ENCODE assay signal across 18 cellular contexts in the genomic region with DNA sequence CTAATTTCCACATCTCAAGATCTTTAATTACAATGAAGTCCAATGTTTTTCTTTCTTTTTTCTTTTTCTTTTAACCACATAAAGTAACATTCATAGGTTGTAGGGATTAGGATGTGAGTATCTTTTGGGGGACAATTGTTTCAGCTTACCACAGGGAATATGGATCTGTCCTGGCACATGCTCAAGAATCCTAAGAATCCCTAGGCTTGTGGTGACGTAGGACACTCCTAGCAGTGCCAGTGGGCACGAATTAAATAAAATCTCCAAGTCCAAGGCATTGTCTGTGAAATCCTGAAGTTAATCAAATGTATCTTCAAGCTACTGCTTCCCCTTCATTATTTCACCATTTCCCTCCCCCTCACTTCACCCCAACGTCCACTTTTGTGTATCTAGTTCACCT.
"Had no signal": no experiment of that assay in that cellular context is flagged by ENCODE, and none has a peak within 500 bp of the region (broad histone marks: within the 10 kb centered on the region; RNA-seq: fewer than 3 reads in every experiment).

No MANE protein-coding gene starts in this region.

- H3K27ac Mint-ChIP-seq: activated B cell treated with CpG ODN at 0.5 μM for 24 hours; activated naive CD4-positive, alpha-beta T cell treated with anti-CD3 and anti-CD28 coated beads for 36 hours; activated T-helper 17 cell treated with anti-CD3 and anti-CD28 coated beads, Interleukin-2, amount 50 U/mL, for 72 hours; effector memory CD8-positive, alpha-beta T cell; natural killer cell treated with Interleukin-12 subunit alpha and Interleukin-12 subunit beta and Interleukin-15 and Interleukin-18, amount 100 ng/mL, for 72 hours; stimulated activated naive CD8-positive, alpha-beta T cell treated with anti-CD3 and anti-CD28 coated beads, Interleukin-15, Interleukin-2, amounts not matched to agents 100 ng/mL and 50 ng/mL, for 24 hours had no signal

- H3K27me3 Mint-ChIP-seq: activated B cell treated with CpG ODN at 0.5 μM for 24 hours; activated T-helper 17 cell treated with anti-CD3 and anti-CD28 coated beads, Interleukin-2, amount 50 U/mL, for 72 hours; effector memory CD8-positive, alpha-beta T cell; stimulated activated naive CD8-positive, alpha-beta T cell treated with anti-CD3 and anti-CD28 coated beads, Interleukin-15, Interleukin-2, amounts not matched to agents 100 ng/mL and 50 ng/mL, for 24 hours had no signal

- FAIRE-seq: TTC549 had no signal

- H3K9me3 ChIP-seq: mucosa of descending colon, psoas muscle, thoracic aorta had no signal

- ATAC-seq: activated T-helper 17 cell treated with anti-CD3 and anti-CD28 coated beads, Interleukin-2, amount 50 U/mL, for 72 hours; effector memory CD8-positive, alpha-beta T cell; left lobe of liver; mucosa of descending colon; natural killer cell treated with Interleukin-12 subunit alpha and Interleukin-12 subunit beta and Interleukin-15 and Interleukin-18, amount 100 ng/mL, for 72 hours; psoas muscle had no signal

- H3K4me3 ChIP-seq: coronary artery, mucosa of descending colon, psoas muscle, thoracic aorta had no signal

- H3K27ac ChIP-seq: coronary artery, epithelial cell of prostate, psoas muscle, thoracic aorta had no signal

- H3K4me3 Mint-ChIP-seq: activated B cell treated with CpG ODN at 0.5 μM for 24 hours; activated naive CD4-positive, alpha-beta T cell treated with anti-CD3 and anti-CD28 coated beads for 36 hours; activated T-helper 17 cell treated with anti-CD3 and anti-CD28 coated beads, Interleukin-2, amount 50 U/mL, for 72 hours; effector memory CD8-positive, alpha-beta T cell; natural killer cell treated with Interleukin-12 subunit alpha and Interleukin-12 subunit beta and Interleukin-15 and Interleukin-18, amount 100 ng/mL, for 72 hours; stimulated activated naive CD8-positive, alpha-beta T cell treated with anti-CD3 and anti-CD28 coated beads, Interleukin-15, Interleukin-2, amounts not matched to agents 100 ng/mL and 50 ng/mL, for 24 hours had no signal

- H3K36me3 Mint-ChIP-seq: natural killer cell treated with Interleukin-12 subunit alpha and Interleukin-12 subunit beta and Interleukin-15 and Interleukin-18, amount 100 ng/mL, for 72 hours had no signal

- H3K9me3 Mint-ChIP-seq: activated B cell treated with CpG ODN at 0.5 μM for 24 hours; activated naive CD4-positive, alpha-beta T cell treated with anti-CD3 and anti-CD28 coated beads for 36 hours; activated T-helper 17 cell treated with anti-CD3 and anti-CD28 coated beads, Interleukin-2, amount 50 U/mL, for 72 hours; effector memory CD8-positive, alpha-beta T cell; natural killer cell treated with Interleukin-12 subunit alpha and Interleukin-12 subunit beta and Interleukin-15 and Interleukin-18, amount 100 ng/mL, for 72 hours; stimulated activated naive CD8-positive, alpha-beta T cell treated with anti-CD3 and anti-CD28 coated beads, Interleukin-15, Interleukin-2, amounts not matched to agents 100 ng/mL and 50 ng/mL, for 24 hours had no signal

- DNase-seq: activated B cell treated with CpG ODN at 0.5 μM for 24 hours; activated CD4-positive, alpha-beta T cell treated with anti-CD3 and anti-CD28 coated beads, Interleukin-2, amount 50 U/mL, for 1 hour; activated naive CD4-positive, alpha-beta T cell treated with anti-CD3 and anti-CD28 coated beads for 36 hours; activated T-cell treated with anti-CD3 and anti-CD28 coated beads for 4 hours; caudate nucleus; effector memory CD8-positive, alpha-beta T cell; mucosa of descending colon; psoas muscle; stimulated activated CD4-positive, alpha-beta T cell treated with anti-CD3 and anti-CD28 coated beads, Interleukin-2, amount 100 ng/mL, for 48 hours; T-helper 2 cell had no signal

- H3K36me3 ChIP-seq: thoracic aorta had no signal

- H3K4me1 ChIP-seq: psoas muscle had no signal
